In genomic region chr4:184287697-184288255, GRCh38 we compare ENCODE assay signal across 8 cellular contexts.
DNase-seq lines count a peak whose midpoint lies in the region; ATAC-seq and TF ChIP-seq lines count a peak whose summit lies in the region.

No MANE protein-coding gene starts in this region.

- H3K27ac ChIP-seq in duodenal mucosa (ENCODE audit: low read depth, low read length) = no peak overlapping the region
- H3K27ac ChIP-seq in muscle layer of duodenum (ENCODE audit: low read length) = peak overlapping the region; percentile 40

- peak; percentile 65 for DNase-seq in DMS153 (lab: John Stamatoyannopoulos, UW)
- peak; percentile 24 for DNase-seq in NCI-H2107 (lab: John Stamatoyannopoulos, UW)
- DNase-seq in endothelial cell (ENCODE audit: low spot score) = no peak
- no peak for DNase-seq in activated naive CD4-positive, alpha-beta T cell treated with anti-CD3 and anti-CD28 coated beads, Interleukin-2, amount 50 U/mL, for 16 hours

- ATAC-seq in HG02759 (IDR thresholded peaks at IDR 0.05; ENCODE audit: unreplicated experiment) (no peak), HG03342 (IDR thresholded peaks at IDR 0.05; ENCODE audit: unreplicated experiment) (no peak)

- H3K27me3 Mint-ChIP-seq in endothelial cell (ENCODE audit: unreplicated experiment) = peaks cover 1% of the 10 kb centered on the region

- H3K4me1 Mint-ChIP-seq in endothelial cell (ENCODE audit: unreplicated experiment) = no peaks in the 10 kb centered on the region

- H3K9me3 ChIP-seq in duodenal mucosa (ENCODE audit: control insufficient read depth in 1 of 2, low read length in 2 of 2) (no peaks in the 10 kb centered on the region), muscle layer of duodenum (ENCODE audit: control insufficient read depth in 1 of 2, low read length in 2 of 2) (no peaks in the 10 kb centered on the region)

- no peak overlapping the region for H3K27ac Mint-ChIP-seq in endothelial cell (ENCODE audit: unreplicated experiment)

- H3K9ac ChIP-seq in duodenal mucosa (ENCODE audit: low read depth in 1 of 2, low read length in 2 of 2) = peak overlapping the region; percentile 4 to 11

- H3K4me3 Mint-ChIP-seq in endothelial cell (ENCODE audit: unreplicated experiment) = no peak overlapping the region

- H3K4me1 ChIP-seq in duodenal mucosa (ENCODE audit: control insufficient read depth in 1 of 2, insufficient read depth in 2 of 2, low read length in 2 of 2) (peaks cover 27 to 34% of the 10 kb centered on the region in 2 donors), muscle layer of duodenum (ENCODE audit: control insufficient read depth in 1 of 2, insufficient read depth in 2 of 2, low read length in 2 of 2) (peaks cover 0 to 4% of the 10 kb centered on the region in 2 donors)

- H3K27me3 ChIP-seq in duodenal mucosa (ENCODE audit: control insufficient read depth in 1 of 2, insufficient read depth in 2 of 2, low read length in 2 of 2) (no peaks in the 10 kb centered on the region), muscle layer of duodenum (ENCODE audit: low read depth, low read length) (no peaks in the 10 kb centered on the region)

- H3K4me3 ChIP-seq in duodenal mucosa (ENCODE audit: low read depth in 1 of 2, low read length in 2 of 2) (peak overlapping the region in 1 of 2 donors; percentile 23), muscle layer of duodenum (ENCODE audit: low read depth in 1 of 2, low read length in 2 of 2) (peak overlapping the region in 1 of 2 donors; percentile 2)

- no peaks in the 10 kb centered on the region for H3K9me3 Mint-ChIP-seq in endothelial cell (ENCODE audit: unreplicated experiment)

- TF ChIP-seq CTCF in endothelial cell (IDR thresholded peaks at IDR 0.05; ENCODE audit: unreplicated experiment) = no peak

- H3K36me3 Mint-ChIP-seq in endothelial cell (ENCODE audit: low read depth, unreplicated experiment) = no peaks in the 10 kb centered on the region

- H3K36me3 ChIP-seq in duodenal mucosa (ENCODE audit: control insufficient read depth in 1 of 2, insufficient read depth in 2 of 2, low read length in 2 of 2) = no peaks in the 10 kb centered on the region
- no peaks in the 10 kb centered on the region for H3K36me3 ChIP-seq in muscle layer of duodenum (ENCODE audit: control insufficient read depth in 1 of 2, insufficient read depth in 2 of 2, low read length in 2 of 2)

Comparison
In these comparisons a context has a peak if more than half of its experiments do, and no peak if none do; other contexts are left out.
1. DNase-seq: peak in DMS153 (single experiment) and NCI-H2107 (single experiment); none in endothelial cell (single experiment) and activated naive CD4-positive, alpha-beta T cell treated with anti-CD3 and anti-CD28 coated beads, Interleukin-2, amount 50 U/mL, for 16 hours (single experiment).